Comparison of ENCODE assay signal across 9 cellular contexts in genomic region chr12:795305-795704, GRCh38. TPM values are rescaled to one million over a fixed set of nuclear protein-coding genes. Genes with fewer than 3 reads are reported as not detected.
DNase-seq lines count a peak whose midpoint lies in the region; TF ChIP-seq lines count a peak whose summit lies in the region.
"Had no signal": no experiment of that assay in that cellular context is flagged by ENCODE, and none has a peak within 500 bp of the region (broad histone marks: within the 10 kb centered on the region; RNA-seq: fewer than 3 reads in every experiment).

No MANE protein-coding gene starts in this region.

- no peaks in the 10 kb centered on the region for H3K9me3 Mint-ChIP-seq in activated CD4-positive, alpha-beta memory T cell treated with anti-CD3 and anti-CD28 coated beads, Interleukin-2, amount 10 ng/mL, durations not matched to agents 7 days and 5 days
- no peaks in the 10 kb centered on the region for H3K9me3 Mint-ChIP-seq in glutamatergic neuron (ENCODE audit: unreplicated experiment)

- peak overlapping the region; percentile 52 for H3K27ac Mint-ChIP-seq in activated CD4-positive, alpha-beta memory T cell treated with anti-CD3 and anti-CD28 coated beads, Interleukin-2, amount 10 ng/mL, durations not matched to agents 7 days and 5 days
- H3K27ac Mint-ChIP-seq in glutamatergic neuron (ENCODE audit: unreplicated experiment): peak overlapping the region; percentile 26

- H3K27ac ChIP-seq in prostate gland: no peak overlapping the region
- H3K27ac ChIP-seq: heart left ventricle, parathyroid adenoma had no signal

- H3K4me3 ChIP-seq in prostate gland: no peak overlapping the region
- H3K4me3 ChIP-seq: heart left ventricle had no signal

- CTCF ChIA-PET in activated CD4-positive, alpha-beta memory T cell treated with anti-CD3 and anti-CD28 coated beads, Interleukin-2, amount 10 ng/mL, durations not matched to agents 7 days and 5 days (lab: Charles Lee): interaction anchor here (0.7 to 1.1 kb wide), 4 partner anchors 18 to 297 kb away, joined by 3 to 7 read pairs (median 4); no protein-coding TSS in a partner anchor

- no peaks in the 10 kb centered on the region for H3K27me3 Mint-ChIP-seq in activated CD4-positive, alpha-beta memory T cell treated with anti-CD3 and anti-CD28 coated beads, Interleukin-2, amount 10 ng/mL, durations not matched to agents 7 days and 5 days
- H3K27me3 Mint-ChIP-seq in glutamatergic neuron (ENCODE audit: unreplicated experiment): no peaks in the 10 kb centered on the region

- no peaks in the 10 kb centered on the region for H3K27me3 ChIP-seq in prostate gland (replicated peaks; ENCODE audit: insufficient read depth)
- H3K27me3 ChIP-seq: heart left ventricle had no signal

- peaks cover 58% of the 10 kb centered on the region for H3K4me1 Mint-ChIP-seq in activated CD4-positive, alpha-beta memory T cell treated with anti-CD3 and anti-CD28 coated beads, Interleukin-2, amount 10 ng/mL, durations not matched to agents 7 days and 5 days
- H3K4me1 Mint-ChIP-seq in glutamatergic neuron (ENCODE audit: low read depth, unreplicated experiment): peaks cover 13% of the 10 kb centered on the region

- no peak overlapping the region for H3K4me3 Mint-ChIP-seq in activated CD4-positive, alpha-beta memory T cell treated with anti-CD3 and anti-CD28 coated beads, Interleukin-2, amount 10 ng/mL, durations not matched to agents 7 days and 5 days
- no peak overlapping the region for H3K4me3 Mint-ChIP-seq in glutamatergic neuron (ENCODE audit: unreplicated experiment)

- H3K9me3 ChIP-seq in prostate gland: no peaks in the 10 kb centered on the region
- H3K9me3 ChIP-seq: heart left ventricle had no signal

- no peak for TF ChIP-seq POLR2A in prostate gland (IDR thresholded peaks at IDR 0.05)

- POLR2A ChIA-PET in activated CD4-positive, alpha-beta memory T cell treated with anti-CD3 and anti-CD28 coated beads, Interleukin-2, amount 10 ng/mL, durations not matched to agents 7 days and 5 days (lab: Charles Lee): interaction anchor here (1.8 kb wide), 1 partner anchor 15 kb away, joined by 4 read pairs; no protein-coding TSS in a partner anchor

- peaks cover 16% of the 10 kb centered on the region for H3K36me3 Mint-ChIP-seq in activated CD4-positive, alpha-beta memory T cell treated with anti-CD3 and anti-CD28 coated beads, Interleukin-2, amount 10 ng/mL, durations not matched to agents 7 days and 5 days (ENCODE audit: low read depth)
- no peaks in the 10 kb centered on the region for H3K36me3 Mint-ChIP-seq in glutamatergic neuron (ENCODE audit: unreplicated experiment)

- intact Hi-C loops in prostate gland (cut with DNase I): no loop called here

- 72% methylated on average over 4 of the region's 4 CpGs for WGBS in prostate gland

- DNase-seq in NAMALWA (ENCODE audit: low spot score): peak; percentile 41
- peak; percentile 53 for DNase-seq in activated CD4-positive, alpha-beta memory T cell treated with anti-CD3 and anti-CD28 coated beads, Interleukin-2, amount 10 ng/mL, durations not matched to agents 7 days and 5 days
- DNase-seq in glutamatergic neuron: no peak
- peak; percentile 53 to 60 for DNase-seq in stimulated activated CD8-positive, alpha-beta memory T cell treated with anti-CD3 and anti-CD28 coated beads, Interleukin-7, amount 100 ng/mL, for 4 hours (ENCODE audit: low read depth in 2 of 2)
- no peak for DNase-seq in NCI-H2107 treated with DMSO at 0.1 percent for 48 hours (lab: John Stamatoyannopoulos, UW; ENCODE audit: unreplicated experiment)
- DNase-seq in prostate gland (ENCODE audit: low spot score): no peak
- DNase-seq in GM20000 (ENCODE audit: low spot score): no peak
- DNase-seq: heart left ventricle had no signal

- H3K4me1 ChIP-seq in prostate gland (replicated peaks): no peaks in the 10 kb centered on the region

- H3K36me3 ChIP-seq in prostate gland: no peaks in the 10 kb centered on the region
- H3K36me3 ChIP-seq: heart left ventricle had no signal

- TF ChIP-seq CTCF in glutamatergic neuron (IDR thresholded peaks at IDR 0.05; ENCODE audit: partially characterized antibody, unreplicated experiment) (no peak), prostate gland (IDR thresholded peaks at IDR 0.05) (no peak), GM20000 (IDR thresholded peaks at IDR 0.05; ENCODE audit: extremely low read depth, missing control alignments) (no peak)

RNA-seq across cellular contexts. Expression of gene WNK1, which starts 42.9 kb away (rescaled TPM):
- 100 to 1,000 TPM; 154 to 180 TPM for total RNA-seq in activated CD4-positive, alpha-beta memory T cell treated with anti-CD3 and anti-CD28 coated beads, Interleukin-2, amount 10 ng/mL, durations not matched to agents 7 days and 5 days
- 182 TPM for total RNA-seq in glutamatergic neuron (ENCODE audit: unreplicated experiment)
- total RNA-seq in prostate gland: 100 to 1,000 TPM in 1 of 2 donors, 10 to 100 TPM in 1; 82.7 to 223 TPM

Comparison
In these comparisons a context has a peak if more than half of its experiments do, and no peak if none do; other contexts are left out.
1. DNase-seq: peak in NAMALWA (single experiment), activated CD4-positive, alpha-beta memory T cell treated with anti-CD3 and anti-CD28 coated beads, Interleukin-2, amount 10 ng/mL, durations not matched to agents 7 days and 5 days (single experiment) and stimulated activated CD8-positive, alpha-beta memory T cell treated with anti-CD3 and anti-CD28 coated beads, Interleukin-7, amount 100 ng/mL, for 4 hours (2 of 2); none in glutamatergic neuron (single experiment), NCI-H2107 treated with DMSO at 0.1 percent for 48 hours (single experiment), prostate gland (single experiment) and GM20000 (single experiment).